Comparison of ENCODE assay signal across 8 cellular contexts in the genomic region with DNA sequence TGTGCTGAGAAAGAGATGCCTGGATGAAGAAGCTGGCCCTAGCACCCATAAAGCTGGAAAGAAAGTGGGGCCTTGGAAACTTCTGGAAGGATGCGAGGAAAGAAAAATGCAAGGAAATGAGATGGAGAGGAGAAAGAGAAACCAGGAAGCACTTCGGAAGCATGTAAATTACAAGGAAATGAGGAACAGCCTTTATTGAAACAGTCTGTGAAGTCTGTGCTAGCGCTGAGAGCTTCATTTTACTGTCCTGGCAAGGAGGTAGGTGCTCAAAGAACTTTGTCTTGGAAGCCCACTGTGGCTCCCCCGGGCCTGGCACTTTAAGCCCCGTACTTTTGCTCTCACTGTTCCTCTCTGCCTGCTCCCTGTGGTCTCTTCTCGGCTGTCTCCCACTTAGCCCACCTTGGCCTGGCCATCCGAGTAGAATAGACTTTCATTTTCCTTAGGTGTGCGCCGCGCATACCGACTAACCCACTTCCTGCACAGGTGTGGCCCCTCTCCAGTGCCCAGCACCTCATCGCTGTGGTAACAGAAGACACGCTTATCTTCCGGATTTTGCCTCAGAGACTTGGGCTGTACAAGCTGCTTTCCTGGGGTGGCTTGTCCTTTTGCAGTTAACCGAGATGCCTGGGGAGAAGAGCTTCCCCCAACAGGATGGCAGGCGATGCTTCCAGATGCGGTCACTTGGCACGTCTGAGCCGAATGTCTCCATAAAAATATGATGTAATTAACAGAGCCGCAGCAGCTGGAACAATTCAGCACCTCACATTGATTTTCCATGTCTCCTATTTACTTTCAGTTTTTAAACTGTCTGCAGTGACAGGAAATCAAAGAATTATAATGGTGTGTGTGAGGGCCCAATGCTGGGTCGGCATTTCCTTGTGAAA.
DNase-seq lines count a peak whose midpoint lies in the region; ATAC-seq and TF ChIP-seq lines count a peak whose summit lies in the region.

No MANE protein-coding gene starts in this region.

- H4K8ac ChIP-seq in IMR-90 (ENCODE audit: low read depth in 2 of 2, low read length in 2 of 2), result peak overlapping the region; percentile 46 to 58; a peak in 3 of 4 replicates

- H2BK15ac ChIP-seq in IMR-90 (ENCODE audit: low read depth, low read length), result peak overlapping the region; percentile 72; the same call in 2 of the 3 replicates

- peak overlapping the region; percentile 95 for H3K18ac ChIP-seq in IMR-90 (ENCODE audit: low read depth, low read length)

- peak overlapping the region; percentile 69 for H3K14ac ChIP-seq in IMR-90 (replicated peaks; ENCODE audit: low read depth, low read length)

- peak overlapping the region; percentile 84 for H2AFZ ChIP-seq in IMR-90 (replicated peaks; ENCODE audit: low read length, poor library complexity)

- H3K9me3 ChIP-seq in IMR-90 (ENCODE audit: control insufficient read depth, insufficient read depth, low read length) (no peaks in the 10 kb centered on the region), lower lobe of right lung (no peaks in the 10 kb centered on the region), upper lobe of right lung (no peaks in the 10 kb centered on the region)

- peak overlapping the region; percentile 19 for H3K23ac ChIP-seq in IMR-90 (ENCODE audit: low read depth, low read length)

- H3K4me2 ChIP-seq in IMR-90 (ENCODE audit: low read depth, low read length), result peak overlapping the region; percentile 89

- in situ Hi-C loops in IMR-90 (cut with MboI; ENCODE audit: low sequenced_read_pairs) (no loop called here), GM13976 (cut with MboI; ENCODE audit: low sequenced_read_pairs, unreplicated experiment) (no loop called here)

- H3K9me1 ChIP-seq in IMR-90 (ENCODE audit: insufficient read depth, low read length), result peaks cover 15% of the 10 kb centered on the region

- ATAC-seq in IMR-90 (ENCODE audit: low read depth) (0 out of 2 replicates have a peak, but pooled peaks have one; percentile 12), lower lobe of right lung (peak in 1 of 2 donors; percentile 40), upper lobe of right lung (peak; percentile 28)

- CTCF ChIA-PET in IMR-90 (lab: Yijun Ruan, JAX), result interaction anchor here (1.4 kb wide), 1 partner anchor 66 kb away, joined by 4 read pairs; no protein-coding TSS in a partner anchor

- no peak overlapping the region for H3K4me3 ChIP-seq in IMR-90 (ENCODE audit: insufficient read depth, low read depth, low read length)
- peak overlapping the region; percentile 50 for H3K4me3 ChIP-seq in lower lobe of right lung
- peak overlapping the region; percentile 36 for H3K4me3 ChIP-seq in upper lobe of right lung

- H3K9ac ChIP-seq in IMR-90 (ENCODE audit: low read depth, low read length), result peak overlapping the region; percentile 16

- peak overlapping the region; percentile 35; the same call in 1 of the 2 replicates for H3K27ac ChIP-seq in IMR-90 (ENCODE audit: insufficient read depth, low read length)
- peak overlapping the region; percentile 64 for H3K27ac ChIP-seq in lower lobe of right lung
- peak overlapping the region; percentile 47 for H3K27ac ChIP-seq in upper lobe of right lung

- peak overlapping the region; percentile 0 for H2AK5ac ChIP-seq in IMR-90 (ENCODE audit: low read depth, low read length)

- dilution Hi-C loops in IMR-90 (cut with HindIII; ENCODE audit: low sequenced_read_pairs, unreplicated experiment), result no loop called here

- intact Hi-C loops in IMR-90 (cut with micrococcal nuclease) (loop anchor here (2.0 kb wide), 1 partner anchor 15 kb away; no protein-coding TSS in a partner anchor), lower lobe of right lung (cut with DNase I) (no loop called here), upper lobe of right lung (cut with DNase I) (no loop called here)

- TF ChIP-seq CTCF in IMR-90 (conservative IDR thresholded peaks at IDR 0.05; ENCODE audit: low read depth, low read length) (no peak), lower lobe of right lung (IDR thresholded peaks at IDR 0.05) (no peak), upper lobe of right lung (IDR thresholded peaks at IDR 0.05) (no peak), GM13976 (IDR thresholded peaks at IDR 0.05; ENCODE audit: borderline replicate concordance, control extremely low read depth, extremely low read depth, insufficient read depth, missing control alignments) (no peak)

- POLR2A ChIA-PET in IMR-90 (lab: Charles Lee; ENCODE audit: unreplicated experiment), result interaction anchor here (0.7 to 1.0 kb wide), 3 partner anchors 46 to 521 kb away, joined by 3 to 8 read pairs (median 3); a partner anchor contains a TSS

- BruUV-seq in IMR-90 (replicated peaks; lab: Mats Ljungman, UMichigan), result no TSS peak

- H2AK9ac ChIP-seq in IMR-90 (replicated peaks; ENCODE audit: low read depth, low read length, poor library complexity), result peak overlapping the region; percentile 67

- no peaks in the 10 kb centered on the region for H4K20me1 ChIP-seq in IMR-90 (ENCODE audit: insufficient read depth, low read length)

- peak overlapping the region; percentile 66 for H3K4ac ChIP-seq in IMR-90 (ENCODE audit: low read depth, low read length)

- no peak for TF ChIP-seq RAD21 in IMR-90 (IDR thresholded peaks at IDR 0.05; ENCODE audit: low read length)

- H4K91ac ChIP-seq in IMR-90 (ENCODE audit: insufficient read depth, low read depth, low read length), result peak overlapping the region; percentile 77

- H3K36me3 ChIP-seq in IMR-90 (ENCODE audit: control insufficient read depth, insufficient read depth, low read length) (no peaks in the 10 kb centered on the region), lower lobe of right lung (no peaks in the 10 kb centered on the region), upper lobe of right lung (no peaks in the 10 kb centered on the region)

- peak overlapping the region; percentile 7; the same call in 1 of the 2 replicates for H3K56ac ChIP-seq in IMR-90 (ENCODE audit: extremely low read depth, insufficient read depth, low read length)

- peak overlapping the region; percentile 91 for H2BK120ac ChIP-seq in IMR-90 (ENCODE audit: low read depth, low read length)

- H4K5ac ChIP-seq in IMR-90 (ENCODE audit: low read depth, low read length), result peak overlapping the region; percentile 96

- peak overlapping the region; percentile 88 for H2BK20ac ChIP-seq in IMR-90 (ENCODE audit: low read depth, low read length)

- WGBS in IMR-90 (ENCODE audit: extremely low coverage in 2 of 2, insufficient read length in 1 of 2), 2 experiments, result 74% methylated on average over 13 of the region's 21 CpGs; no CpG with 5 or more reads in 1 of the 2 experiments

- DNase-seq in AG08396 (ENCODE audit: low spot score) (peak; percentile 22), GM19240 (ENCODE audit: insufficient read length, low spot score) (peak; percentile 2), IMR-90 (peak; percentile 18), activated T-helper 1 cell treated with Interleukin-2 at 50 U/mL for 16 hours (ENCODE audit: low read depth) (peak; percentile 8), lower lobe of right lung (peak; percentile 46), upper lobe of right lung (no peak), HK-2 (ENCODE audit: unreplicated experiment) (no peak), GM13976 (ENCODE audit: low spot score) (no peak)

- TF ChIP-seq POLR2A in IMR-90 (IDR thresholded peaks at IDR 0.05; ENCODE audit: low read depth, low read length), result no peak

- H3K27me3 ChIP-seq in IMR-90 (ENCODE audit: control insufficient read depth, insufficient read depth, low read length) (peaks cover 3% of the 10 kb centered on the region), lower lobe of right lung (ENCODE audit: low read depth) (no peaks in the 10 kb centered on the region), upper lobe of right lung (no peaks in the 10 kb centered on the region)

- no peaks in the 10 kb centered on the region for H3K79me1 ChIP-seq in IMR-90 (ENCODE audit: low read depth in 1 of 2, low read length in 2 of 2)

- H3K4me1 ChIP-seq in IMR-90 (ENCODE audit: control insufficient read depth, insufficient read depth, low read length) (peaks cover 26% of the 10 kb centered on the region), lower lobe of right lung (peaks cover 4% of the 10 kb centered on the region), upper lobe of right lung (peaks cover 7% of the 10 kb centered on the region)

- H2BK5ac ChIP-seq in IMR-90 (ENCODE audit: low read depth, low read length, poor library complexity, severe bottlenecking), result no peak overlapping the region

TF ChIP-seq in IMR-90, 13 proteins besides CTCF, POLR2A, EP300 and RAD21:
- TF ChIP-seq SMC3 (IDR thresholded peaks at IDR 0.05; ENCODE audit: low read depth, low read length), result no peak
- TF ChIP-seq, protein P1, sequence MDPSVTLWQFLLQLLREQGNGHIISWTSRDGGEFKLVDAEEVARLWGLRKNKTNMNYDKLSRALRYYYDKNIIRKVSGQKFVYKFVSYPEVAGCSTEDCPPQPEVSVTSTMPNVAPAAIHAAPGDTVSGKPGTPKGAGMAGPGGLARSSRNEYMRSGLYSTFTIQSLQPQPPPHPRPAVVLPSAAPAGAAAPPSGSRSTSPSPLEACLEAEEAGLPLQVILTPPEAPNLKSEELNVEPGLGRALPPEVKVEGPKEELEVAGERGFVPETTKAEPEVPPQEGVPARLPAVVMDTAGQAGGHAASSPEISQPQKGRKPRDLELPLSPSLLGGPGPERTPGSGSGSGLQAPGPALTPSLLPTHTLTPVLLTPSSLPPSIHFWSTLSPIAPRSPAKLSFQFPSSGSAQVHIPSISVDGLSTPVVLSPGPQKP (IDR thresholded peaks at IDR 0.05; ENCODE audit: borderline replicate concordance, low read depth, low read length), result no peak
- TF ChIP-seq MAFK (IDR thresholded peaks at IDR 0.05; ENCODE audit: low read depth, low read length), result no peak
- TF ChIP-seq, protein P2, sequence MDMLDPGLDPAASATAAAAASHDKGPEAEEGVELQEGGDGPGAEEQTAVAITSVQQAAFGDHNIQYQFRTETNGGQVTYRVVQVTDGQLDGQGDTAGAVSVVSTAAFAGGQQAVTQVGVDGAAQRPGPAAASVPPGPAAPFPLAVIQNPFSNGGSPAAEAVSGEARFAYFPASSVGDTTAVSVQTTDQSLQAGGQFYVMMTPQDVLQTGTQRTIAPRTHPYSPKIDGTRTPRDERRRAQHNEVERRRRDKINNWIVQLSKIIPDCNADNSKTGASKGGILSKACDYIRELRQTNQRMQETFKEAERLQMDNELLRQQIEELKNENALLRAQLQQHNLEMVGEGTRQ (IDR thresholded peaks at IDR 0.05; ENCODE audit: low read depth, low read length), result no peak
- no peak for TF ChIP-seq MXI1 (IDR thresholded peaks at IDR 0.05; ENCODE audit: borderline replicate concordance, low read depth, low read length)

Comparison
In these comparisons a context has a peak if more than half of its experiments do, and no peak if none do; other contexts are left out.
1. DNase-seq: peak in AG08396 (single experiment), GM19240 (single experiment), IMR-90 (single experiment), activated T-helper 1 cell treated with Interleukin-2 at 50 U/mL for 16 hours (single experiment) and lower lobe of right lung (single experiment); none in upper lobe of right lung (single experiment), HK-2 (single experiment) and GM13976 (single experiment).
2. Peak in every context shown above with its lines, with median percentiles within 50 percentile points of each other: H3K27ac ChIP-seq.